In the genomic region with DNA sequence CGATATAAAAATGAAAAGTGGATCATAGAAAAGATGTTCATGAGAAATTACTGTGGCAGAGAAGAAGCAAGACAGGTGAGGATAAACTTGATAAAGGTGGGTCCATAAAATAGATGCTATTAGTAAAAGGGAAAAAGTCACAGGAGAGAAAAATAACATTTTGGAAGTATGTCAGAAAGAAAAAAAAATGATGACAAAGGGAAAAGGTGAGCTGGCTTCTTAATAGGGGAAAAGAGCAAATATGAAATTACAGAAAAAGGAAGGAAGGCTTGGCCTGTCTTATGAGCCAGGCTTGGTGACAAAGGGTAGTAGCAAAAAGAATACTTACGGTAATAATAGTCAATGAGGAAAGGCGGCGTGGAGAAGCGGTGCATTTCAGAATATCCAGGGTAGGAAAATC, we compare ENCODE assay signal across 8 cellular contexts.
"Had no signal": no experiment of that assay in that cellular context is flagged by ENCODE, and none has a peak within 500 bp of the region (broad histone marks: within the 10 kb centered on the region; RNA-seq: fewer than 3 reads in every experiment).

No MANE protein-coding gene starts in this region.

- ATAC-seq: GM12878 had no signal

- FAIRE-seq: G401.6, GM12878, GM12891, GM12892, GM18507, GM19239 had no signal

- DNase-seq: GDM1, GF-D8 had no signal

- H3K4me3 ChIP-seq: GM12878 had no signal
